ENCODE assay signal across 12 cellular contexts in genomic region chr12:24600996-24601395, GRCh38.
A peak's percentile ranks its signal among the peaks of the same experiment; 100 is the strongest.
DNase-seq lines count a peak whose midpoint lies in the region; ATAC-seq and TF ChIP-seq lines count a peak whose summit lies in the region.
"Had no signal": no experiment of that assay in that cellular context is flagged by ENCODE, and none has a peak within 500 bp of the region (broad histone marks: within the 10 kb centered on the region; RNA-seq: fewer than 3 reads in every experiment).

No MANE protein-coding gene starts in this region.

- POLR2A ChIA-PET in HEK293T (lab: Yijun Ruan, JAX): no interaction called here

- H3K27me3 ChIP-seq in psoas muscle (ENCODE audit: insufficient read depth in 3 of 3, low read length in 2 of 3): no peaks in the 10 kb centered on the region

- ATAC-seq in psoas muscle: no peak

- no peak for TF ChIP-seq CTCF in psoas muscle (IDR thresholded peaks at IDR 0.05)

- DNase-seq in EH (ENCODE audit: low read depth) (peak; percentile 91), HT1080 (ENCODE audit: low read depth) (peak; percentile 94), amniotic stem cell (lab: John Stamatoyannopoulos, UW) (peak; percentile 24), myocyte (ENCODE audit: low read depth) (peak; percentile 24), psoas muscle (no peak), NCI-H1092 treated with DMSO at 0.1 percent for 48 hours (lab: John Stamatoyannopoulos, UW) (no peak), posterior vena cava (ENCODE audit: low spot score) (no peak), HEK293T (ENCODE audit: extremely low spot score) (no peak)
- DNase-seq: activated CD4-positive, alpha-beta T cell treated with anti-CD3 and anti-CD28 coated beads for 4 hours; midbrain; NCI-H526 treated with DMSO at 0.1 percent for 48 hours had no signal

- WGBS in psoas muscle, 3 donors: 25 to 54% (median 35%) methylated on average over 1 of the region's 1 CpG

- intact Hi-C loops in psoas muscle (cut with DNase I) (no loop called here), posterior vena cava (cut with DNase I) (no loop called here)

- H3K36me3 ChIP-seq in psoas muscle (ENCODE audit: insufficient read depth in 1 of 2, low read depth in 1 of 2): no peaks in the 10 kb centered on the region

- no peak overlapping the region for H3K4me3 ChIP-seq in psoas muscle

- CTCF ChIA-PET in HEK293T (lab: Yijun Ruan, JAX): no interaction called here

- no peak overlapping the region for H3K27ac ChIP-seq in psoas muscle
- H3K27ac ChIP-seq: HL-60 had no signal

- no peaks in the 10 kb centered on the region for H3K9me3 ChIP-seq in psoas muscle

- no peaks in the 10 kb centered on the region for H3K4me1 ChIP-seq in psoas muscle

TF ChIP-seq in HEK293T, 16 proteins besides CTCF, POLR2A, EP300 and RAD21:
- no peak for TF ChIP-seq FOXA1 (IDR thresholded peaks at IDR 0.05)
- no peak for TF ChIP-seq CTBP1 (IDR thresholded peaks at IDR 0.05; ENCODE audit: borderline replicate concordance)
- no peak for TF ChIP-seq L3MBTL2 (conservative IDR thresholded peaks at IDR 0.05)

Comparison
In these comparisons a context has a peak if more than half of its experiments do, and no peak if none do; other contexts are left out.
1. DNase-seq: peak in EH (single experiment), HT1080 (single experiment), amniotic stem cell (single experiment) and myocyte (single experiment); none in psoas muscle (0 of 2), NCI-H1092 treated with DMSO at 0.1 percent for 48 hours (single experiment), posterior vena cava (single experiment) and HEK293T (single experiment).